12 cellular contexts compared by ENCODE assay signal in the genomic region with DNA sequence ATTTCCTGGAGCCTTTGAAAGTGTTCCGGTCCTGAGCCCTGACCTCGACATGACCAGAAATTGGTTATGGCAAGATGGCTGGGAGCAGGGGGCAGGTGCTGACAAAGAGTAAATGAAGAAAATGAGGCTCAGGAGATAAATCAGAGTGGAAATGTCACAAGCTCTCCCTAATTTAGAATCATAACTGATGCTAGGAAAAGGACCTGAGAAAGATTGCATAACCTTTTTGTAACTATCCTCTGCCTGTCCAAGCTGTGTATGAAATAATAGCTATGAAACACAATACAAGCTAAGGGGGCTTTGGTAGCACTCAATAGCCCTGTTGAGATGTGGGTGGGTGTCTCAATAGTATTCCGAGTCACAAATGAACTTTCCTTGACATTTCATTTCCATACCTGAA. TPM values are rescaled to one million over a fixed set of nuclear protein-coding genes. Genes with fewer than 3 reads are reported as not detected.
DNase-seq lines count a peak whose midpoint lies in the region; ATAC-seq and TF ChIP-seq lines count a peak whose summit lies in the region.
"Had no signal": no experiment of that assay in that cellular context is flagged by ENCODE, and none has a peak within 500 bp of the region (broad histone marks: within the 10 kb centered on the region; RNA-seq: fewer than 3 reads in every experiment).

No MANE protein-coding gene starts in this region.

- H3K27me3 Mint-ChIP-seq in MCF 10A (ENCODE audit: insufficient read depth, unreplicated experiment) = no peaks in the 10 kb centered on the region

- DNase-seq in mammary epithelial cell = no peak
- DNase-seq in MCF 10A (ENCODE audit: unreplicated experiment) = no peak
- no peak for DNase-seq in SK-N-MC (ENCODE audit: low read depth, low spot score)
- no peak for DNase-seq in MG63

- H3K4me1 Mint-ChIP-seq in MCF 10A (ENCODE audit: insufficient read depth, unreplicated experiment) = peaks cover 14% of the 10 kb centered on the region
- H3K4me1 Mint-ChIP-seq: CD4-positive, alpha-beta memory T cell had no signal

- no peaks in the 10 kb centered on the region for H3K36me3 Mint-ChIP-seq in MCF 10A (ENCODE audit: insufficient read depth, unreplicated experiment)
- H3K36me3 Mint-ChIP-seq: CD4-positive, alpha-beta memory T cell had no signal

- no peaks in the 10 kb centered on the region for H3K36me3 ChIP-seq in mammary epithelial cell (ENCODE audit: insufficient read depth, low read length)
- H3K36me3 ChIP-seq in KMS-11 (ENCODE audit: insufficient read depth) = no peaks in the 10 kb centered on the region
- no peaks in the 10 kb centered on the region for H3K36me3 ChIP-seq in SK-N-MC (ENCODE audit: insufficient read depth, low read length)
- no peaks in the 10 kb centered on the region for H3K36me3 ChIP-seq in MG63
- H3K36me3 ChIP-seq: HAP-1 had no signal

- H4K20me1 ChIP-seq in mammary epithelial cell (ENCODE audit: insufficient read depth, low read length) = no peaks in the 10 kb centered on the region
- no peaks in the 10 kb centered on the region for H4K20me1 ChIP-seq in KMS-11 (ENCODE audit: insufficient read depth)

- TF ChIP-seq CTCF in mammary epithelial cell (conservative IDR thresholded peaks at IDR 0.05 in 1 of 2, IDR thresholded peaks at IDR 0.05 in 1 of 2; ENCODE audit: extremely low read depth in 1 of 2, insufficient read depth in 1 of 2, low read depth in 1 of 2, low read length in 2 of 2) = no peak
- TF ChIP-seq CTCF in MCF 10A (IDR thresholded peaks at IDR 0.05; ENCODE audit: unreplicated experiment) = no peak
- no peak for TF ChIP-seq CTCF in KMS-11 (conservative IDR thresholded peaks at IDR 0.05; ENCODE audit: low read depth, low read length)

- no peak overlapping the region for H3K4me3 ChIP-seq in mammary epithelial cell (replicated peaks in 1 of 3; ENCODE audit: insufficient read depth in 1 of 3, low read depth in 2 of 3, low read length in 3 of 3)
- H3K4me3 ChIP-seq in KMS-11 (IDR thresholded peaks at IDR 0.05; ENCODE audit: insufficient read depth, low read depth, low read length) = no peak overlapping the region
- no peak overlapping the region for H3K4me3 ChIP-seq in SK-N-MC
- H3K4me3 ChIP-seq in MG63 = no peak overlapping the region
- H3K4me3 ChIP-seq: HAP-1, PC-9 had no signal

- dilution Hi-C loops in mammary epithelial cell (cut with HindIII; ENCODE audit: low sequenced_read_pairs) = no loop called here

- peaks cover 20% of the 10 kb centered on the region for H3K4me1 ChIP-seq in mammary epithelial cell (ENCODE audit: insufficient read depth, low read length)
- H3K4me1 ChIP-seq in KMS-11 (ENCODE audit: low read depth, poor library complexity, severe bottlenecking) = peaks cover 4% of the 10 kb centered on the region
- H3K4me1 ChIP-seq: HAP-1 had no signal

- H3K9me3 ChIP-seq in mammary epithelial cell (replicated peaks; ENCODE audit: insufficient read depth, low read length) = no peaks in the 10 kb centered on the region
- no peaks in the 10 kb centered on the region for H3K9me3 ChIP-seq in SK-N-MC (ENCODE audit: low read depth, low read length)
- H3K9me3 ChIP-seq in MG63 = no peaks in the 10 kb centered on the region
- H3K9me3 ChIP-seq: HAP-1 had no signal

- no peak overlapping the region for H3K4me3 Mint-ChIP-seq in MCF 10A (ENCODE audit: unreplicated experiment)
- H3K4me3 Mint-ChIP-seq: CD4-positive, alpha-beta memory T cell had no signal

- POLR2A ChIA-PET in MCF 10A (lab: Yijun Ruan, JAX) = interaction anchor here (0.6 to 1.6 kb wide), 9 partner anchors 19 to 506 kb away, joined by 3 to 5 read pairs (median 4); no protein-coding TSS in a partner anchor

- H3K9ac ChIP-seq in mammary epithelial cell (ENCODE audit: insufficient read depth, low read length) (no peak overlapping the region), KMS-11 (no peak overlapping the region), SK-N-MC (ENCODE audit: insufficient read length) (peak overlapping the region; percentile 4)

- BruUV-seq in mammary epithelial cell (replicated peaks; lab: Mats Ljungman, UMichigan) (no TSS peak), MCF 10A (replicated peaks; lab: Mats Ljungman, UMichigan) (no TSS peak)

- H2AFZ ChIP-seq in mammary epithelial cell (ENCODE audit: low read depth, low read length) = peak overlapping the region; percentile 56
- H2AFZ ChIP-seq in KMS-11 (ENCODE audit: low read depth) = peak overlapping the region; percentile 27; the same call in 1 of the 2 replicates
- H2AFZ ChIP-seq: PC-9 had no signal

- no peaks in the 10 kb centered on the region for H3K79me2 ChIP-seq in mammary epithelial cell (ENCODE audit: insufficient read depth, low read length)
- no peaks in the 10 kb centered on the region for H3K79me2 ChIP-seq in KMS-11 (ENCODE audit: insufficient read depth, low read depth)

- no peaks in the 10 kb centered on the region for H3K27me3 ChIP-seq in mammary epithelial cell (ENCODE audit: insufficient read depth, low read length)
- no peaks in the 10 kb centered on the region for H3K27me3 ChIP-seq in KMS-11 (ENCODE audit: insufficient read depth, low read depth)
- no peaks in the 10 kb centered on the region; the same call in 1 of the 2 replicates for H3K27me3 ChIP-seq in MG63

- H3K4me2 ChIP-seq in mammary epithelial cell (ENCODE audit: insufficient read depth, low read depth, low read length) = no peak overlapping the region
- no peak overlapping the region; the same call in 1 of the 2 replicates for H3K4me2 ChIP-seq in KMS-11
- H3K4me2 ChIP-seq: PC-9 had no signal

- no peak overlapping the region for H3K27ac Mint-ChIP-seq in MCF 10A (ENCODE audit: low read depth, unreplicated experiment)
- H3K27ac Mint-ChIP-seq: CD4-positive, alpha-beta memory T cell had no signal

- H3K9me3 Mint-ChIP-seq in MCF 10A (ENCODE audit: unreplicated experiment) = no peaks in the 10 kb centered on the region

- intact Hi-C loops in mammary epithelial cell (cut with micrococcal nuclease) (loop anchor here (1.0 to 10.0 kb wide), 7 partner anchors 151 to 528 kb away; partner anchors contain the start of gene UHMK1), MCF 10A (cut with micrococcal nuclease) (loop anchor here (1.0 to 5.0 kb wide), 7 partner anchors 174 to 1121 kb away; no protein-coding TSS in a partner anchor)

- no peak overlapping the region for H3K27ac ChIP-seq in mammary epithelial cell (ENCODE audit: insufficient read depth, low read depth, low read length)
- H3K27ac ChIP-seq in KMS-11 = no peak overlapping the region
- peak overlapping the region; percentile 58 for H3K27ac ChIP-seq in SK-N-MC
- H3K27ac ChIP-seq: PC-9 had no signal

- no peak for ATAC-seq in HG02840 (IDR thresholded peaks at IDR 0.05; ENCODE audit: low FRiP score, unreplicated experiment)
- no peak for ATAC-seq in GM21737 (IDR thresholded peaks at IDR 0.05; ENCODE audit: unreplicated experiment)

- 97% methylated on average over 3 of the region's 3 CpGs for WGBS in mammary epithelial cell (ENCODE audit: low coverage, missing lambda C conversion rate)

- in situ Hi-C loops in mammary epithelial cell (cut with MboI; ENCODE audit: low sequenced_read_pairs in 2 of 2) = loop anchor here (5.0 to 10.0 kb wide), 3 partner anchors 218 to 338 kb away; no protein-coding TSS in a partner anchor

- CTCF ChIA-PET in mammary epithelial cell (lab: Charles Lee; ENCODE audit: low non-redundant PET) = interaction anchor here (0.5 to 0.8 kb wide), 4 partner anchors 149 to 220 kb away, joined by 3 to 8 read pairs (median 4); no protein-coding TSS in a partner anchor
- CTCF ChIA-PET in MCF 10A (lab: Yijun Ruan, JAX) = interaction anchor here (0.6 to 13.3 kb wide), 121 partner anchors 9 to 744 kb away, joined by 3 to 171 read pairs (median 4); partner anchors contain the start of genes C1orf226 and NOS1AP

RNA-seq across cellular contexts. Expression of gene NOS1AP, which starts 12.9 kb away (rescaled TPM):
- total RNA-seq in mammary epithelial cell = 1 to 10 TPM in 1 of 2 donors, under 1 TPM in 1; 0.96 to 1.2 TPM
- 0.28 TPM for polyA plus RNA-seq in mammary epithelial cell
- polyA minus RNA-seq in mammary epithelial cell = not detected
- 1.1 and 2.4 TPM in 2 replicates for total RNA-seq in MCF 10A (2022)
- not detected in 2 replicates for total RNA-seq in MG63 (2014; rRNA removed; shearing (Covaris generic); ENCODE audit: low replicate concordance)
- total RNA-seq: CD4-positive, alpha-beta memory T cell; T-helper 1 cell treated with Interleukin-12 subunit alpha and Interleukin-12 subunit beta and Interleukin-4 antibody, amounts not matched to agents 30 ng/mL and 1 ng/mL, for 36 hours had no signal
- polyA plus RNA-seq: CD4-positive, alpha-beta memory T cell had no signal

RNA-seq across cellular contexts. Expression of gene OLFML2B, which starts 32.9 kb away (rescaled TPM):
- total RNA-seq in mammary epithelial cell = under 1 TPM in 1 of 2 donors, not detected in 1; 0.50 TPM
- polyA plus RNA-seq in mammary epithelial cell = 0.02 TPM
- not detected for polyA minus RNA-seq in mammary epithelial cell
- not detected in 2 replicates for total RNA-seq in MCF 10A (2022)
- 0.20 TPM in 1 of 2 replicates, not detected in the other for total RNA-seq in MG63 (2014; rRNA removed; shearing (Covaris generic); ENCODE audit: low replicate concordance)
- total RNA-seq: G401; PC-9; T-helper 1 cell treated with Interleukin-12 subunit alpha and Interleukin-12 subunit beta and Interleukin-4 antibody, amounts not matched to agents 30 ng/mL and 1 ng/mL, for 36 hours had no signal
- polyA plus RNA-seq: CD4-positive, alpha-beta memory T cell had no signal
